Comparison of ENCODE assay signal across 16 cellular contexts in the genomic region with DNA sequence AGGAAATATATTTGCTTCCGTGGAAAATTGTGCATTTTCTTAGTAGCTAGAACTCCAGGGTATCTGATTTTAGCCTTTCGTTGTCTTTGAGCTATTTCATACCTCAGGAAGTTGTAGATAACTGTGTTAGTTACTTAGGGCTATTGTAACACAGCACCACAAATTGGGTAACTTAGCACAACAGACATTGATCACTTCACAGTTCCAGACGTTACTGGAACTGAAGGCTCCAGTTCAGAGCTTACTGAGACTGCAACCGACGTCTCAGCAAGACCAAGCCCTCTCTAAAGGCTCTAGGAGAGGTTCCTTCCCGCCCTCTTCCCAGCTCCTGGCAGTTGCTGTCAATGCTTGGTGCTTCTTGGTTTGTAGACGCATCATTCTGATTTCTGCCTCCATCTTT. TPM values are rescaled to one million over a fixed set of nuclear protein-coding genes. Genes with fewer than 3 reads are reported as not detected.
DNase-seq lines count a peak whose midpoint lies in the region; ATAC-seq, FAIRE-seq and TF ChIP-seq lines count a peak whose summit lies in the region.
"Had no signal": no experiment of that assay in that cellular context is flagged by ENCODE, and none has a peak within 500 bp of the region (broad histone marks: within the 10 kb centered on the region; RNA-seq: fewer than 3 reads in every experiment).

No MANE protein-coding gene starts in this region.

- ATAC-seq in K562 (peak; percentile 47; the same call in 2 of the 3 replicates), upper lobe of right lung (no peak), aorta (ENCODE audit: low FRiP score) (no peak), GM18861 (IDR thresholded peaks at IDR 0.05; ENCODE audit: unreplicated experiment) (no peak)
- ATAC-seq: CD8-positive, alpha-beta T cell; GM23338 had no signal

- no peaks in the 10 kb centered on the region for H3K79me2 ChIP-seq in K562 (ENCODE audit: control insufficient read depth, insufficient read depth, low read length)

- intact Hi-C loops in K562 (cut with micrococcal nuclease) (no loop called here), upper lobe of right lung (cut with DNase I) (no loop called here), aorta (cut with DNase I) (no loop called here)

- 2% methylated on average over 7 of the region's 7 CpGs for WGBS in K562 (ENCODE audit: insufficient coverage, low coverage, missing lambda C conversion rate)
- WGBS in aorta, 2 donors = 71 to 77% methylated on average over 7 of the region's 7 CpGs

- H3K9me1 ChIP-seq in K562 (ENCODE audit: control insufficient read depth, insufficient read depth, low read length) = peaks cover 2% of the 10 kb centered on the region

- POLR2A ChIA-PET in K562 (lab: Yijun Ruan, JAX) = interaction anchor here (0.6 to 1.0 kb wide), 3 partner anchors 12 to 81 kb away, joined by 3 read pairs; no protein-coding TSS in a partner anchor

- H3K9me3 ChIP-seq in K562 (replicated peaks; ENCODE audit: control insufficient read depth, insufficient read depth, low read depth, low read length) (peaks cover 3% of the 10 kb centered on the region; the same call in 1 of the 2 replicates), upper lobe of right lung (no peaks in the 10 kb centered on the region), aorta (ENCODE audit: control insufficient read depth, low read length) (no peaks in the 10 kb centered on the region)

- BruUV-seq in K562 (replicated peaks; lab: Mats Ljungman, UMichigan) = no TSS peak

- DNase-seq in SKM-1 treated with dmso at 0.1 percent for 144 hours (lab: John Stamatoyannopoulos, UW; ENCODE audit: unreplicated experiment) (peak; percentile 68), SKM-1 (lab: John Stamatoyannopoulos, UW; ENCODE audit: unreplicated experiment) (no peak), NOMO-1 (lab: John Stamatoyannopoulos, UW; ENCODE audit: unreplicated experiment in 2 of 2) (peak; percentile 81 to 83), K562 (ENCODE audit: extremely low read depth in 1 of 4, low spot score in 3 of 4) (no peak), upper lobe of right lung (peak; percentile 9), aorta (no peak), mucosa of gallbladder (ENCODE audit: low spot score) (no peak)
- DNase-seq: CD8-positive, alpha-beta T cell; NCI-H1105; NCI-H1694 treated with DMSO at 0.1 percent for 48 hours; NCI-H226; NCI-H524 treated with DMSO at 0.1 percent for 48 hours had no signal

- no peak for FAIRE-seq in K562 (lab: Jason Lieb, UNC)

- in situ Hi-C loops in K562 (cut with MboI) = no loop called here

- H3K27me3 ChIP-seq in K562 (ENCODE audit: control insufficient read depth in 2 of 2, insufficient read depth in 2 of 2, low read length in 2 of 2) = peaks cover 20 to 30% of the 10 kb centered on the region in 2 experiments
- H3K27me3 ChIP-seq in upper lobe of right lung = no peaks in the 10 kb centered on the region
- H3K27me3 ChIP-seq in aorta (ENCODE audit: control insufficient read depth in 1 of 2, insufficient read depth in 2 of 2, low read length in 1 of 2) = peaks cover 0 to 2% of the 10 kb centered on the region in 2 donors
- H3K27me3 ChIP-seq: BLaER1 had no signal

- no peak for TF ChIP-seq POLR2A in K562 (conservative IDR thresholded peaks at IDR 0.05)

- TF ChIP-seq EP300 in K562 (IDR thresholded peaks at IDR 0.05; ENCODE audit: low read length) = no peak

- H2AFZ ChIP-seq in K562 (ENCODE audit: low read depth, low read length) = no peak overlapping the region
- H2AFZ ChIP-seq: GM23338 had no signal

- TF ChIP-seq RAD21 in K562 (CRISPR knock-in tag; conservative IDR thresholded peaks at IDR 0.05 in 1 of 2, IDR thresholded peaks at IDR 0.05 in 1 of 2) = no peak

- no peak overlapping the region for H3K27ac ChIP-seq in K562 (ENCODE audit: extremely low read depth, low read depth, low read length)
- no peak overlapping the region for H3K27ac ChIP-seq in upper lobe of right lung
- no peak overlapping the region for H3K27ac ChIP-seq in aorta (ENCODE audit: low read depth in 1 of 2, low read length in 2 of 2)
- H3K27ac ChIP-seq: BLaER1, KMS-11 had no signal

- CTCF ChIA-PET in K562 (lab: Yijun Ruan, JAX; ENCODE audit: low intra/inter-chr PET ratio) = no interaction called here

- H3K4me3 ChIP-seq in K562 (no peak overlapping the region), upper lobe of right lung (no peak overlapping the region), aorta (ENCODE audit: low read length in 2 of 2) (no peak overlapping the region)
- H3K4me3 ChIP-seq: BLaER1, GM23338 had no signal

- H3K36me3 ChIP-seq in K562 (ENCODE audit: control insufficient read depth, insufficient read depth, low read length) (no peaks in the 10 kb centered on the region), upper lobe of right lung (no peaks in the 10 kb centered on the region), aorta (ENCODE audit: control insufficient read depth in 1 of 2, insufficient read depth in 2 of 2, low read length in 1 of 2) (no peaks in the 10 kb centered on the region)
- H3K36me3 ChIP-seq: BLaER1 had no signal

- TF ChIP-seq CTCF in K562 (IDR thresholded peaks at IDR 0.05 in 2 of 3, conservative IDR thresholded peaks at IDR 0.05 in 1 of 3; ENCODE audit: insufficient read depth in 2 of 3, low read depth in 1 of 3, low read length in 3 of 3) = no peak
- no peak for TF ChIP-seq CTCF in upper lobe of right lung (IDR thresholded peaks at IDR 0.05)

- H3K4me2 ChIP-seq in K562 (ENCODE audit: insufficient read depth, low read length) = no peak overlapping the region
- H3K4me2 ChIP-seq: BLaER1, GM23338, KMS-11 had no signal

- peaks cover 0 to 7% of the 10 kb centered on the region in 2 experiments; a peak in 1 of 5 replicates for H3K4me1 ChIP-seq in K562 (replicated peaks in 1 of 2; ENCODE audit: control insufficient read depth in 2 of 2, insufficient read depth in 2 of 2, low read length in 2 of 2)
- no peaks in the 10 kb centered on the region for H3K4me1 ChIP-seq in upper lobe of right lung
- no peaks in the 10 kb centered on the region for H3K4me1 ChIP-seq in aorta (ENCODE audit: control insufficient read depth in 1 of 2, insufficient read depth in 2 of 2, low read length in 2 of 2)
- H3K4me1 ChIP-seq: BLaER1 had no signal

- no peaks in the 10 kb centered on the region for H4K20me1 ChIP-seq in K562 (replicated peaks; ENCODE audit: control insufficient read depth, insufficient read depth, low read length)
- H4K20me1 ChIP-seq: BLaER1 had no signal

- no peak overlapping the region for H3K9ac ChIP-seq in K562 (ENCODE audit: insufficient read depth in 1 of 2, low read depth in 2 of 2, low read length in 2 of 2)
- H3K9ac ChIP-seq: BLaER1, KMS-11 had no signal

TF ChIP-seq in K562, 482 proteins besides CTCF, POLR2A, EP300 and RAD21 (continues in another document):
- TF ChIP-seq TAF7 (tag; IDR thresholded peaks at IDR 0.05) = no peak
- TF ChIP-seq RBM25 (IDR thresholded peaks at IDR 0.05; ENCODE audit: low read depth, low read length, severe bottlenecking) = no peak
- peak; percentile 7; the same call in 1 of the 2 replicates for TF ChIP-seq CEBPB (tag; IDR thresholded peaks at IDR 0.05)
- TF ChIP-seq, protein P1, sequence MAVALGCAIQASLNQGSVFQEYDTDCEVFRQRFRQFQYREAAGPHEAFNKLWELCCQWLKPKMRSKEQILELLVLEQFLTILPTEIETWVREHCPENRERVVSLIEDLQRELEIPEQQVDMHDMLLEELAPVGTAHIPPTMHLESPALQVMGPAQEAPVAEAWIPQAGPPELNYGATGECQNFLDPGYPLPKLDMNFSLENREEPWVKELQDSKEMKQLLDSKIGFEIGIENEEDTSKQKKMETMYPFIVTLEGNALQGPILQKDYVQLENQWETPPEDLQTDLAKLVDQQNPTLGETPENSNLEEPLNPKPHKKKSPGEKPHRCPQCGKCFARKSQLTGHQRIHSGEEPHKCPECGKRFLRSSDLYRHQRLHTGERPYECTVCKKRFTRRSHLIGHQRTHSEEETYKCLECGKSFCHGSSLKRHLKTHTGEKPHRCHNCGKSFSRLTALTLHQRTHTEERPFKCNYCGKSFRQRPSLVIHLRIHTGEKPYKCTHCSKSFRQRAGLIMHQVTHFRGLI (CRISPR knock-in tag; IDR thresholded peaks at IDR 0.05) = no peak
- TF ChIP-seq HSF4 (CRISPR knock-in tag; IDR thresholded peaks at IDR 0.05; ENCODE audit: borderline replicate concordance) = no peak
- no peak for TF ChIP-seq SP2 (IDR thresholded peaks at IDR 0.05; ENCODE audit: extremely low read depth, low read depth, low read length, poor library complexity, severe bottlenecking)
- no peak for TF ChIP-seq ZNF384 (IDR thresholded peaks at IDR 0.05; ENCODE audit: low read depth, low read length)

RNA-seq across cellular contexts. Expression of gene ANKRD33B, which starts 17.7 kb away (rescaled TPM):
- 1.3 and 1.7 TPM in 2 replicates for total RNA-seq in K562 (2011; cell fraction: chromatin; rRNA removed; ENCODE audit: low replicate concordance)
- total RNA-seq in K562 (2011; cell fraction: nucleolus; rRNA removed) = 1.5 and 1.6 TPM in 2 replicates
- total RNA-seq in K562 (2011; cell fraction: nucleoplasm; rRNA removed) = 1.5 and 1.7 TPM in 2 replicates
- total RNA-seq in K562 (2014; rRNA removed) (0.45 and 0.53 TPM in 2 replicates), K562 (2014; rRNA removed; fragmentation: Illumina TruSeq; extraction: Trizol) (0.38 and 0.40 TPM in 2 replicates), K562 (2015; rRNA removed; fragmentation: Illumina TruSeq; extraction: Trizol) (1.5 TPM in 2 replicates), K562 (2021) (1.3 and 1.7 TPM in 2 replicates), upper lobe of right lung (6.1 TPM), aorta (1 to 10 TPM; 3.3 to 4.9 TPM), mucosa of gallbladder (1.4 TPM)
- polyA plus RNA-seq in K562 (2011; rRNA removed) (0.08 and 0.17 TPM in 2 replicates), K562 (2014; fragmentation: Illumina TruSeq; extraction: Trizol) (0.43 and 0.54 TPM in 2 replicates), K562 (2014; fragmentation: Nextera tagmentation; extraction: Ambion mirVana) (under 1 TPM; 0.10 to 0.17 TPM), K562 (2014; rRNA removed) (0.16 and 0.33 TPM in 2 replicates), aorta (1 to 10 TPM in 1 of 2 donors, under 1 TPM in 1; 0.75 to 3.2 TPM)
- polyA plus RNA-seq in K562 (2011; cell fraction: cytosol; rRNA removed) = 0.15 and 0.21 TPM in 2 replicates
- 0.24 and 0.44 TPM in 2 replicates for polyA plus RNA-seq in K562 (2011; cell fraction: nucleus; rRNA removed)
- 1.5 and 3.9 TPM in 2 replicates for polyA plus RNA-seq in K562 (2012)
- polyA minus RNA-seq in K562 (2011; rRNA and poly(A)+ RNA removed) = 0.36 and 0.67 TPM in 2 replicates
- 0.36 and 1.2 TPM in 2 replicates for polyA minus RNA-seq in K562 (2011; cell fraction: cytosol; rRNA and poly(A)+ RNA removed)
- polyA minus RNA-seq in K562 (2011; cell fraction: nucleus; rRNA and poly(A)+ RNA removed) = 0.78 and 0.81 TPM in 2 replicates

Comparison
In these comparisons a context has a peak if more than half of its experiments do, and no peak if none do; other contexts are left out.
1. DNase-seq: peak in SKM-1 treated with dmso at 0.1 percent for 144 hours (single experiment), NOMO-1 (2 of 2) and upper lobe of right lung (single experiment); none in SKM-1 (single experiment), K562 (0 of 4), aorta (0 of 2) and mucosa of gallbladder (single experiment).